9 cellular contexts compared by ENCODE assay signal in the genomic region with DNA sequence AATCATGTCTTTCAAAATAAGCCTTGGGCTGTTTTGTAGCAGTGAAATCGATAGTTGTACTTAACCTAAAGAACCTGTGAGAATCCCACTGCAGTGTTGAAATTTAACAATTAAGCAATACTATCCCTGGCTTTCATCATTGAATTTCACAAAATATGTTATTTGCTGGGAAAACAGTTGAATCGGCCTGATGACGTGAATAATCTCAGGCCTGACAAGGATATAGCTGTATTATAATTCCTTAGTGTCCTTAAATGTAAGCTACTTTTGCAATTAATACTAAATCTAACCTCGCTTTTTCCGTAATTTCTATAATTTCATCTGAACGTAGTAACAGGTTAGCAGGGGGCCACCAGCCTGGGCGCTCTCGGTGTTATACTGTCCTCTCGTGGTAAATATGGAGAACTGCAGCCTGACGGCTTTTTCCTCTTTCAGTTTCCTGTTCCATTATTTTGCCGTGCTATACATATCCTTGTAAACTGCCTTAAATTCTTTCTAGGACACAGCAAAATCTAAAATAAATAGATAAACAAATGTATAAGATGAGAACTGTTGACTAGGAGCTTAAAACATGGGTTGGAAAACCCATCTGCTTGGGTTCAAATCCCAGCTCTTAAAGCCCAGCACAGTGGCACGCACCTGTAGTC. TPM values are rescaled to one million over a fixed set of nuclear protein-coding genes. Genes with fewer than 3 reads are reported as not detected.
DNase-seq lines count a peak whose midpoint lies in the region; ATAC-seq and TF ChIP-seq lines count a peak whose summit lies in the region.
"Had no signal": no experiment of that assay in that cellular context is flagged by ENCODE, and none has a peak within 500 bp of the region (broad histone marks: within the 10 kb centered on the region; RNA-seq: fewer than 3 reads in every experiment).

No MANE protein-coding gene starts in this region.

- TF ChIP-seq CTCF in Loucy (conservative IDR thresholded peaks at IDR 0.05; ENCODE audit: low read length) (peak; percentile 100), sigmoid colon (IDR thresholded peaks at IDR 0.05) (peak; percentile 98 to 100 (median 100))

- peaks cover 2% of the 10 kb centered on the region for H3K4me1 ChIP-seq in Loucy (ENCODE audit: insufficient read depth, low read length, poor library complexity, severe bottlenecking)
- peaks cover 0 to 10% (median 2%) of the 10 kb centered on the region in 4 donors for H3K4me1 ChIP-seq in sigmoid colon

- peak overlapping the region; percentile 92 for H2AFZ ChIP-seq in Loucy (ENCODE audit: low read length)

- DNase-seq in EH (ENCODE audit: low read depth) (peak; percentile 66), SW480 (ENCODE audit: low spot score) (peak; percentile 23), amniotic epithelial cell (ENCODE audit: low read depth) (peak; percentile 83), left ventricle myocardium superior (peak; percentile 52), sigmoid colon (peak; percentile 73)

- TF ChIP-seq POLR2A in sigmoid colon (IDR thresholded peaks at IDR 0.05): no peak

- no peaks in the 10 kb centered on the region for H3K27me3 ChIP-seq in Loucy (ENCODE audit: insufficient read depth, low read length, poor library complexity, severe bottlenecking)
- no peaks in the 10 kb centered on the region for H3K27me3 ChIP-seq in sigmoid colon

- no peaks in the 10 kb centered on the region for H3K9me2 ChIP-seq in Loucy (replicated peaks; ENCODE audit: low read depth, low read length)

- H4K20me1 ChIP-seq in Loucy (ENCODE audit: insufficient read depth, low read length, poor library complexity, severe bottlenecking): no peaks in the 10 kb centered on the region

- H3K36me3 ChIP-seq in Loucy (ENCODE audit: insufficient read depth, low read length): 0 out of 2 replicates have a peak, but pooled peaks cover 5% of the 10 kb centered on the region
- no peaks in the 10 kb centered on the region for H3K36me3 ChIP-seq in sigmoid colon

- H3K9me3 ChIP-seq in Loucy (ENCODE audit: insufficient read depth, low read depth, low read length) (no peaks in the 10 kb centered on the region), sigmoid colon (no peaks in the 10 kb centered on the region)

- no peaks in the 10 kb centered on the region for H3K79me2 ChIP-seq in Loucy (ENCODE audit: insufficient read depth, low read length)

- H3K4me2 ChIP-seq in Loucy (ENCODE audit: low read depth, low read length, poor library complexity, severe bottlenecking): peak overlapping the region; percentile 59

- 24 to 26% methylated on average over 12 of the region's 12 CpGs for WGBS in sigmoid colon, 2 donors

- ATAC-seq in GM21717 (IDR thresholded peaks at IDR 0.05; ENCODE audit: unreplicated experiment): peak; percentile 75
- peak; percentile 88 for ATAC-seq in left ventricle myocardium superior
- no peak for ATAC-seq in HG03469 (IDR thresholded peaks at IDR 0.05; ENCODE audit: unreplicated experiment)

- peak overlapping the region; percentile 44 for H3K9ac ChIP-seq in Loucy (ENCODE audit: low read depth, low read length, poor library complexity, severe bottlenecking)

- peak overlapping the region; percentile 60 for H3K4me3 ChIP-seq in Loucy (ENCODE audit: low read length, poor library complexity, severe bottlenecking)
- peak overlapping the region in 3 of 4 donors; percentile 5 to 29 (median 10) for H3K4me3 ChIP-seq in sigmoid colon

- no peak for TF ChIP-seq EP300 in sigmoid colon (IDR thresholded peaks at IDR 0.05)

- intact Hi-C loops in left ventricle myocardium superior (cut with micrococcal nuclease) (loop anchor here (5.0 kb wide), 2 partner anchors 189 to 689 kb away; no protein-coding TSS in a partner anchor), sigmoid colon (cut with DNase I) (loop anchor here (2.0 to 5.0 kb wide), 3 partner anchors 689 to 775 kb away; no protein-coding TSS in a partner anchor)

- no peaks in the 10 kb centered on the region for H3F3A ChIP-seq in Loucy (ENCODE audit: low read depth)

- no peak overlapping the region for H3K27ac ChIP-seq in sigmoid colon
- H3K27ac ChIP-seq: epithelial cell of prostate had no signal

RNA-seq across cellular contexts. Expression of a gene that starts 24.0 kb away (rescaled TPM):
- 0.25 TPM for total RNA-seq in left ventricle myocardium superior
- 1 to 10 TPM in 1 of 4 donors, under 1 TPM in 1, not detected in 2; 0.36 to 1.6 TPM for total RNA-seq in sigmoid colon
- polyA plus RNA-seq in sigmoid colon: 1 to 10 TPM in 2 of 3 donors, under 1 TPM in 1; 0.60 to 6.1 (median 1.6) TPM

Comparison
In these comparisons a context has a peak if more than half of its experiments do, and no peak if none do; other contexts are left out.
1. DNase-seq: peak in every context shown above with its lines; median percentile 83 in amniotic epithelial cell; 73 in sigmoid colon; 66 in EH; 52 in left ventricle myocardium superior; 23 in SW480.